In the genomic region with DNA sequence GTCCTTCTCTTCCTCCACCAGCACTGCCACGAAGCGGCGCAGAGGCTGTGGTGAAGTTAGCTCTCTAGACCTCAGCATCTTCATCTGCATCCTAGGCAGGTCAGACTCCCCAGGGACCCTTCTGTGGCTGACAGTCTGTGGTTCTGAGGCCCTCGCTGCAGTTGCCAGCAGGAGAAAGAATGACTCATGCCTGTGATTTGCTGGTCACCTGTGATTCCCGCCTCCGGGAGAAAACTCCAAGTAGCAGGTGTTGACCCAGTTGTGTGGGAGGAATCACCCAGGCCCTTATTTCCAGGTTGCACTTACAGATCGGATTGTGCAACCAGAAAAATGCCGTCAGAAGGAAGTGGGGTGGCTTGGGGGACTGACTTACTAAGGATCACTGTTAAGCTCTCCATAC, we compare ENCODE assay signal across 10 cellular contexts.
A peak's percentile ranks its signal among the peaks of the same experiment; 100 is the strongest.
DNase-seq lines count a peak whose midpoint lies in the region; ATAC-seq, FAIRE-seq and TF ChIP-seq lines count a peak whose summit lies in the region.
"Had no signal": no experiment of that assay in that cellular context is flagged by ENCODE, and none has a peak within 500 bp of the region (broad histone marks: within the 10 kb centered on the region; RNA-seq: fewer than 3 reads in every experiment).

No MANE protein-coding gene starts in this region.

- H3K27ac ChIP-seq in right atrium auricular region (no peak overlapping the region), transverse colon (no peak overlapping the region), spleen (no peak overlapping the region)

- in situ Hi-C loops in transverse colon (cut with MboI; ENCODE audit: low pct_ligation_motif_present in 1 of 4, low pct_unique_long_range_greater_than_20kb in 1 of 4, low sequenced_read_pairs in 3 of 4) = loop anchor here in 3 of 4 donors (5.0 to 10.0 kb wide), 2 partner anchors 190 to 197 kb away; no protein-coding TSS in a partner anchor

- no peak for TF ChIP-seq POLR2A in transverse colon (IDR thresholded peaks at IDR 0.05)
- no peak for TF ChIP-seq POLR2A in spleen (IDR thresholded peaks at IDR 0.05)

- H3K27ac Mint-ChIP-seq in activated B cell treated with CpG ODN at 0.5 μM for 24 hours = no peak overlapping the region
- no peak overlapping the region for H3K27ac Mint-ChIP-seq in progenitor cell of endocrine pancreas
- H3K27ac Mint-ChIP-seq: CD8-positive, alpha-beta T cell had no signal

- CTCF ChIA-PET in activated B cell treated with CpG ODN at 0.5 μM for 24 hours (lab: Charles Lee) = no interaction called here

- H3K4me3 ChIP-seq in right atrium auricular region = no peak overlapping the region
- no peak overlapping the region for H3K4me3 ChIP-seq in transverse colon
- H3K4me3 ChIP-seq in spleen = no peak overlapping the region

- H3K36me3 ChIP-seq in right atrium auricular region (no peaks in the 10 kb centered on the region), transverse colon (no peaks in the 10 kb centered on the region), spleen (no peaks in the 10 kb centered on the region)

- H3K9me3 Mint-ChIP-seq in activated B cell treated with CpG ODN at 0.5 μM for 24 hours = no peaks in the 10 kb centered on the region
- no peaks in the 10 kb centered on the region for H3K9me3 Mint-ChIP-seq in progenitor cell of endocrine pancreas (ENCODE audit: low read depth)
- H3K9me3 Mint-ChIP-seq: activated T-cell treated with anti-CD3 and anti-CD28 coated beads, Interleukin-2, amount 50 U/mL, for 4 hours; CD8-positive, alpha-beta T cell had no signal

- TF ChIP-seq EP300 in transverse colon (IDR thresholded peaks at IDR 0.05; ENCODE audit: low read depth) = no peak

- POLR2A ChIA-PET in activated B cell treated with CpG ODN at 0.5 μM for 24 hours (lab: Charles Lee) = no interaction called here

- H3K4me1 ChIP-seq in right atrium auricular region (peaks cover 0 to 16% of the 10 kb centered on the region in 2 donors), transverse colon (peaks cover under 1 to 34% (median 20%) of the 10 kb centered on the region in 4 donors), spleen (peaks cover 0 to 18% (median 0%) of the 10 kb centered on the region in 6 donors)

- H3K36me3 Mint-ChIP-seq in activated B cell treated with CpG ODN at 0.5 μM for 24 hours (ENCODE audit: low read depth) = no peaks in the 10 kb centered on the region
- H3K36me3 Mint-ChIP-seq in progenitor cell of endocrine pancreas (ENCODE audit: insufficient read depth) = no peaks in the 10 kb centered on the region

- no peaks in the 10 kb centered on the region for H3K4me1 Mint-ChIP-seq in activated B cell treated with CpG ODN at 0.5 μM for 24 hours
- peaks cover 20% of the 10 kb centered on the region for H3K4me1 Mint-ChIP-seq in progenitor cell of endocrine pancreas (ENCODE audit: low read depth)

- no peak for ATAC-seq in Right ventricle myocardium superior (ENCODE audit: poor library complexity)
- peak; percentile 60 for ATAC-seq in HG03060 (IDR thresholded peaks at IDR 0.05; ENCODE audit: low read depth, unreplicated experiment)
- peak; percentile 71 for ATAC-seq in activated B cell treated with CpG ODN at 0.5 μM for 24 hours (ENCODE audit: low read depth)
- ATAC-seq: activated T-cell treated with anti-CD3 and anti-CD28 coated beads, Interleukin-2, amount 50 U/mL, for 4 hours; CD8-positive, alpha-beta T cell had no signal

- 58% methylated on average over 8 of the region's 8 CpGs; no CpG with 5 or more reads in 1 of the 2 donors for WGBS in transverse colon (ENCODE audit: low coverage in 1 of 2), 2 donors
- WGBS in spleen, 5 donors = 63 to 80% (median 70%) methylated on average over 8 of the region's 8 CpGs

- H3K27me3 ChIP-seq in right atrium auricular region (no peaks in the 10 kb centered on the region), transverse colon (no peaks in the 10 kb centered on the region), spleen (replicated peaks in 1 of 7) (no peaks in the 10 kb centered on the region)

- TF ChIP-seq CTCF in right atrium auricular region (IDR thresholded peaks at IDR 0.05) (no peak), activated B cell treated with CpG ODN at 0.5 μM for 24 hours (IDR thresholded peaks at IDR 0.05) (no peak), transverse colon (IDR thresholded peaks at IDR 0.05) (no peak), progenitor cell of endocrine pancreas (IDR thresholded peaks at IDR 0.05; ENCODE audit: unreplicated experiment) (no peak), spleen (IDR thresholded peaks at IDR 0.05 in 8 of 11, conservative IDR thresholded peaks at IDR 0.05 in 3 of 11) (no peak)

- H3K9me3 ChIP-seq in right atrium auricular region = no peaks in the 10 kb centered on the region
- H3K9me3 ChIP-seq in transverse colon = no peaks in the 10 kb centered on the region
- peaks cover 0 to 4% (median 0%) of the 10 kb centered on the region in 8 donors for H3K9me3 ChIP-seq in spleen

- peak; percentile 30 for DNase-seq in right atrium auricular region (ENCODE audit: low spot score)
- no peak for DNase-seq in Right ventricle myocardium superior
- DNase-seq in activated B cell treated with CpG ODN at 0.5 μM for 24 hours = no peak
- DNase-seq in transverse colon = peak; percentile 21
- DNase-seq in progenitor cell of endocrine pancreas (ENCODE audit: low spot score, unreplicated experiment) = no peak
- DNase-seq in spleen = no peak
- no peak for DNase-seq in RCC 7860 (ENCODE audit: low spot score)
- DNase-seq: activated T-cell treated with anti-CD3 and anti-CD28 coated beads, Interleukin-2, amount 50 U/mL, for 4 hours had no signal

- H3K27me3 Mint-ChIP-seq in activated B cell treated with CpG ODN at 0.5 μM for 24 hours (peaks cover 10% of the 10 kb centered on the region), progenitor cell of endocrine pancreas (no peaks in the 10 kb centered on the region)

- H3K4me3 Mint-ChIP-seq in activated B cell treated with CpG ODN at 0.5 μM for 24 hours (no peak overlapping the region), progenitor cell of endocrine pancreas (ENCODE audit: low read depth) (no peak overlapping the region)
- H3K4me3 Mint-ChIP-seq: activated T-cell treated with anti-CD3 and anti-CD28 coated beads, Interleukin-2, amount 50 U/mL, for 4 hours; CD8-positive, alpha-beta T cell had no signal

- intact Hi-C loops in Right ventricle myocardium superior (cut with DNase I) (no loop called here), activated B cell treated with CpG ODN at 0.5 μM for 24 hours (cut with micrococcal nuclease) (loop anchor here (5.0 to 10.0 kb wide), 2 partner anchors 367 to 970 kb away; no protein-coding TSS in a partner anchor), transverse colon (cut with DNase I; ENCODE audit: low total_unique reads) (loop anchor here (5.0 kb wide), 1 partner anchor 190 kb away; no protein-coding TSS in a partner anchor), spleen (cut with DNase I; ENCODE audit: low total_unique reads) (loop anchor here (5.0 kb wide), 1 partner anchor 190 kb away; no protein-coding TSS in a partner anchor)

- FAIRE-seq in RCC 7860 (lab: Jason Lieb, UNC) = no peak

Comparison
In these comparisons a context has a peak if more than half of its experiments do, and no peak if none do; other contexts are left out.
1. DNase-seq: peak in right atrium auricular region (single experiment) and transverse colon (single experiment); none in Right ventricle myocardium superior (single experiment), activated B cell treated with CpG ODN at 0.5 μM for 24 hours (single experiment), progenitor cell of endocrine pancreas (single experiment), spleen (single experiment) and RCC 7860 (single experiment).